10 cellular contexts compared by ENCODE assay signal in genomic region chrX:39445336-39445735, GRCh38.
DNase-seq lines count a peak whose midpoint lies in the region; ATAC-seq and TF ChIP-seq lines count a peak whose summit lies in the region.
"Had no signal": no experiment of that assay in that cellular context is flagged by ENCODE, and none has a peak within 500 bp of the region (broad histone marks: within the 10 kb centered on the region; RNA-seq: fewer than 3 reads in every experiment).

No MANE protein-coding gene starts in this region.

- TF ChIP-seq CTCF in cardiac muscle cell (IDR thresholded peaks at IDR 0.05; ENCODE audit: low read depth, low read length) (peak; percentile 31), glutamatergic neuron (IDR thresholded peaks at IDR 0.05; ENCODE audit: partially characterized antibody, unreplicated experiment) (peak; percentile 40), testis (IDR thresholded peaks at IDR 0.05) (peak in 1 of 3 experiments; percentile 12)

- WGBS in testis, 2 donors, result 59 to 90% methylated on average over 2 to 4 of the region's 4 CpGs

- H3K36me3 ChIP-seq in cardiac muscle cell, result no peaks in the 10 kb centered on the region
- no peaks in the 10 kb centered on the region for H3K36me3 ChIP-seq in testis (ENCODE audit: low read depth, missing control alignments)
- H3K36me3 ChIP-seq: ovary had no signal

- H3K36me3 Mint-ChIP-seq in glutamatergic neuron (ENCODE audit: unreplicated experiment), result peaks cover 4% of the 10 kb centered on the region

- H3K4me3 ChIP-seq in cardiac muscle cell (no peak overlapping the region), testis (no peak overlapping the region)
- H3K4me3 ChIP-seq: ovary had no signal

- ATAC-seq in left cardiac atrium (no peak), GM21825 (IDR thresholded peaks at IDR 0.05; ENCODE audit: unreplicated experiment) (no peak)

- H3K27ac Mint-ChIP-seq in glutamatergic neuron (ENCODE audit: unreplicated experiment), result no peak overlapping the region

- H3K27ac ChIP-seq in cardiac muscle cell, result no peak overlapping the region
- no peak overlapping the region for H3K27ac ChIP-seq in testis
- H3K27ac ChIP-seq: ovary had no signal

- intact Hi-C loops in left cardiac atrium (cut with DNase I), result loop anchor here in 1 of 2 donors (10.0 kb wide), 1 partner anchor 181 kb away; no protein-coding TSS in a partner anchor
- intact Hi-C loops in testis (cut with DNase I; ENCODE audit: low total_unique reads), result no loop called here

- peaks cover 10% of the 10 kb centered on the region for H3K4me1 ChIP-seq in cardiac muscle cell (ENCODE audit: low read depth)
- no peaks in the 10 kb centered on the region for H3K4me1 ChIP-seq in testis

- H3K27me3 Mint-ChIP-seq in glutamatergic neuron (ENCODE audit: unreplicated experiment), result peaks cover 4% of the 10 kb centered on the region

- peaks cover 1% of the 10 kb centered on the region for H3K4me1 Mint-ChIP-seq in glutamatergic neuron (ENCODE audit: low read depth, unreplicated experiment)

- TF ChIP-seq POLR2A in testis (IDR thresholded peaks at IDR 0.05), result no peak

- H3K4me3 Mint-ChIP-seq in glutamatergic neuron (ENCODE audit: unreplicated experiment), result no peak overlapping the region

- H3K27me3 ChIP-seq in cardiac muscle cell (no peaks in the 10 kb centered on the region), testis (no peaks in the 10 kb centered on the region)
- H3K27me3 ChIP-seq: ovary had no signal

- DNase-seq in cardiac muscle cell (ENCODE audit: low read depth in 1 of 2, low spot score in 1 of 2), result peak; percentile 11 to 33
- no peak for DNase-seq in left cardiac atrium
- DNase-seq in activated CD4-positive, alpha-beta T cell treated with anti-CD3 and anti-CD28 coated beads, Interleukin-2, amount 50 U/mL, for 4 hours, result peak; percentile 39 to 48
- no peak for DNase-seq in glutamatergic neuron
- peak; percentile 40 for DNase-seq in testis
- DNase-seq in DMS153 treated with DMSO at 0.1 percent for 48 hours (lab: John Stamatoyannopoulos, UW; ENCODE audit: unreplicated experiment), result no peak
- no peak for DNase-seq in epidermal melanocyte (ENCODE audit: insufficient read length, low spot score)
- DNase-seq: EL, ovary had no signal

- H3K9me3 ChIP-seq in cardiac muscle cell (ENCODE audit: low read depth) (no peaks in the 10 kb centered on the region), testis (no peaks in the 10 kb centered on the region)
- H3K9me3 ChIP-seq: ovary had no signal

- H3K9me3 Mint-ChIP-seq in glutamatergic neuron (ENCODE audit: unreplicated experiment), result peaks cover 9% of the 10 kb centered on the region

Comparison
In these comparisons a context has a peak if more than half of its experiments do, and no peak if none do; other contexts are left out.
1. DNase-seq: peak in cardiac muscle cell (2 of 2), activated CD4-positive, alpha-beta T cell treated with anti-CD3 and anti-CD28 coated beads, Interleukin-2, amount 50 U/mL, for 4 hours (2 of 2) and testis (single experiment); none in left cardiac atrium (single experiment), glutamatergic neuron (single experiment), DMS153 treated with DMSO at 0.1 percent for 48 hours (single experiment) and epidermal melanocyte (single experiment).